Comparison of ENCODE assay signal across 1 cellular context in the genomic region with DNA sequence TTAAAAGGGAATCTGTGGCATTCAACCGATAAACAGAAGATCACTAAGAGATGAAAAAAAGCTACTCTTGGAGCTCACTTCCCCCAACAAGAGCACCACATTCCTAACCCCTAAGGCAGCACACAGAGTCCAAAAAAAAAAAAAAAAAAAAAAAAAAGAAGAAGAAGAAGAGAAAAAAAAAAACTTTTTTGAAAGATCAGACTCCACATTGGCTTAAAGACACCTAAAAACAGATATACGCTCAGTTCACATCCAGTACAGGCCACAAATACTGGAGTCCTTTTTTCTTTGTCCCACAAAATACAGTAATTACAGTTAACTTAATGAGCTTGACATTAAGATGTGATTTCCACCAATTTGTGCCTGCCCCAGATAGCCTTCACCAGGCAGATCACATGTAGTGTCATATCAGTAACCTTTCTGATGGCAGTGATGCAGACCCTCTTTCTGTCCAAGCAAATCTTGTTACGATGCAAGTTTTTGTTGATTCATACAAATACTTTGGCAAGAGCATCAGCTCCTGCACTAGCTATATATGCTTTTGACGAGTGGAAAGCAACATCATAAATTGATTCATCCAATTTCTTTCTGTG.
TF ChIP-seq lines count a peak whose summit lies in the region.

No MANE protein-coding gene starts in this region.

TF ChIP-seq in IMR-90, 13 proteins besides CTCF, POLR2A, EP300 and RAD21:
- TF ChIP-seq MAFK (IDR thresholded peaks at IDR 0.05; ENCODE audit: low read depth, low read length) (no peak), RFX5 (IDR thresholded peaks at IDR 0.05; ENCODE audit: low read depth, low read length) (no peak), MAZ (IDR thresholded peaks at IDR 0.05; ENCODE audit: borderline replicate concordance, low read depth, low read length) (no peak), SMC3 (IDR thresholded peaks at IDR 0.05; ENCODE audit: low read depth, low read length) (no peak), FOS (IDR thresholded peaks at IDR 0.05; ENCODE audit: low read depth, low read length) (no peak), MXI1 (IDR thresholded peaks at IDR 0.05; ENCODE audit: borderline replicate concordance, low read depth, low read length) (no peak), BHLHE40 (IDR thresholded peaks at IDR 0.05; ENCODE audit: low read depth, low read length) (no peak)
- TF ChIP-seq, protein P1, sequence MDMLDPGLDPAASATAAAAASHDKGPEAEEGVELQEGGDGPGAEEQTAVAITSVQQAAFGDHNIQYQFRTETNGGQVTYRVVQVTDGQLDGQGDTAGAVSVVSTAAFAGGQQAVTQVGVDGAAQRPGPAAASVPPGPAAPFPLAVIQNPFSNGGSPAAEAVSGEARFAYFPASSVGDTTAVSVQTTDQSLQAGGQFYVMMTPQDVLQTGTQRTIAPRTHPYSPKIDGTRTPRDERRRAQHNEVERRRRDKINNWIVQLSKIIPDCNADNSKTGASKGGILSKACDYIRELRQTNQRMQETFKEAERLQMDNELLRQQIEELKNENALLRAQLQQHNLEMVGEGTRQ (IDR thresholded peaks at IDR 0.05; ENCODE audit: low read depth, low read length) = no peak
- TF ChIP-seq, protein P2, sequence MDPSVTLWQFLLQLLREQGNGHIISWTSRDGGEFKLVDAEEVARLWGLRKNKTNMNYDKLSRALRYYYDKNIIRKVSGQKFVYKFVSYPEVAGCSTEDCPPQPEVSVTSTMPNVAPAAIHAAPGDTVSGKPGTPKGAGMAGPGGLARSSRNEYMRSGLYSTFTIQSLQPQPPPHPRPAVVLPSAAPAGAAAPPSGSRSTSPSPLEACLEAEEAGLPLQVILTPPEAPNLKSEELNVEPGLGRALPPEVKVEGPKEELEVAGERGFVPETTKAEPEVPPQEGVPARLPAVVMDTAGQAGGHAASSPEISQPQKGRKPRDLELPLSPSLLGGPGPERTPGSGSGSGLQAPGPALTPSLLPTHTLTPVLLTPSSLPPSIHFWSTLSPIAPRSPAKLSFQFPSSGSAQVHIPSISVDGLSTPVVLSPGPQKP (IDR thresholded peaks at IDR 0.05; ENCODE audit: borderline replicate concordance, low read depth, low read length) = no peak
